ENCODE assay signal across 17 cellular contexts in the genomic region with DNA sequence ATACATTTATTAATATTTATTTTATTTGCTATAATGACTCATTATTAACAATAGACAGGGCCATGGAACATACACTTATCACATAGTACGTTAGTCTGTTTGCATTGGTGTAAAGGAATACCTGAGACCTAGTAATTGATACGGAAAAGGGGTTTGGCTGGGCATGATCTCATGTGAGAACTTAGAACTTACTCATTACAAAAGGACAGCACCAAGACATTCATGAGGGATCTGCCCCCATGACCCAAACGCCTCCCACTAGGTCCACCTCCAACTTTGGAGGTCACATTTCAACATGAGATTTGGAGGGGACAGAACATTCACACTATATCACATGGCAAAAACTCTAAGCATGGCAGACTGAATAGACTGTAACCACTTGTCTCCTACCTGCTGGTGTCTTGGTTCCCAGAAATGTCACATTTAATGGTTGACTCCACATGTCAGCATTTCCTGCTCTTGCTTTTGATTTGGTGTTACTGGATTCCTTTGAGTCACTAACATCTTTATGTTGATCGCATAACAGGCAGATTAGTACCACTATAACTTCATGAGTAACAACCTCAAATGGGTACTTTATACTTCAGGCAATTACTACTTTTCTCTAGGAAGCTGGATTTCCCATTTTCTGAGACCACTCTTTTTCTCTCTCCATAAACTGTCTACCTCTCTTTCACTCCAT. TPM values are rescaled to one million over a fixed set of nuclear protein-coding genes. Genes with fewer than 3 reads are reported as not detected.
"Had no signal": no experiment of that assay in that cellular context is flagged by ENCODE, and none has a peak within 500 bp of the region (broad histone marks: within the 10 kb centered on the region; RNA-seq: fewer than 3 reads in every experiment).

No MANE protein-coding gene starts in this region.

- H3K4me1 ChIP-seq: breast epithelium, prostate gland, testis had no signal

- H3K4me3 ChIP-seq: adrenal gland, breast epithelium, esophagus squamous epithelium, mucosa of descending colon, prostate gland, testis had no signal

- H3K27me3 ChIP-seq: adrenal gland, breast epithelium, testis had no signal

- H3K27ac ChIP-seq: adrenal gland, breast epithelium, prostate gland, testis had no signal

- H3K36me3 ChIP-seq: adrenal gland, breast epithelium, esophagus squamous epithelium, prostate gland had no signal

- DNase-seq: activated naive CD4-positive, alpha-beta T cell treated with anti-CD3 and anti-CD28 coated beads for 36 hours; adrenal gland; effector CD8-positive, alpha-beta T cell; esophagus squamous epithelium; immature natural killer cell; mesenchymal stem cell; mucosa of descending colon; naive B cell; right cardiac atrium; testis had no signal

- H3K9me3 ChIP-seq: adrenal gland, breast epithelium, esophagus squamous epithelium, mucosa of descending colon, prostate gland, testis had no signal

- FAIRE-seq: astrocyte had no signal

RNA-seq across cellular contexts. Expression of gene C1orf116, which starts 3.5 kb away (rescaled TPM):
- total RNA-seq: activated naive CD4-positive, alpha-beta T cell treated with anti-CD3 and anti-CD28 coated beads for 36 hours; osteocyte; skeletal muscle tissue had no signal

RNA-seq across cellular contexts. Expression of gene C4BPB, which starts 52.6 kb away (rescaled TPM):
- total RNA-seq: chondrocyte, neural crest cell, osteocyte, skeletal muscle tissue had no signal
